In genomic region chr11:70771099-70771885, GRCh38 we compare ENCODE assay signal across 16 cellular contexts.
DNase-seq lines count a peak whose midpoint lies in the region; ATAC-seq, FAIRE-seq and TF ChIP-seq lines count a peak whose summit lies in the region.
"Had no signal": no experiment of that assay in that cellular context is flagged by ENCODE, and none has a peak within 500 bp of the region (broad histone marks: within the 10 kb centered on the region; RNA-seq: fewer than 3 reads in every experiment).

No MANE protein-coding gene starts in this region.

- WGBS in HepG2 (ENCODE audit: low lambda C conversion rate) = 98% methylated on average over 9 of the region's 18 CpGs
- WGBS in right lobe of liver (ENCODE audit: insufficient coverage, low coverage, low lambda C conversion rate, missing lambda C conversion rate) = 96% methylated on average over 9 of the region's 18 CpGs

- H3K79me2 ChIP-seq in HepG2 (ENCODE audit: insufficient read depth, low read length) (no peaks in the 10 kb centered on the region), neural progenitor cell (ENCODE audit: low read depth) (no peaks in the 10 kb centered on the region)

- DNase-seq in HepG2 (ENCODE audit: low spot score) = no peak
- no peak for DNase-seq in right lobe of liver
- peak; percentile 76 for DNase-seq in chondrocyte (ENCODE audit: low spot score)
- DNase-seq in neural progenitor cell (ENCODE audit: low spot score) = peak; percentile 20
- DNase-seq in GDM1 (lab: John Stamatoyannopoulos, UW) = no peak
- DNase-seq in Kasumi-1 (lab: John Stamatoyannopoulos, UW) = no peak
- DNase-seq in lower lobe of right lung = no peak
- DNase-seq: 8988T; AML-193; CD4-positive, CD25-positive, alpha-beta regulatory T cell; DMS53; H9 had no signal

- H2AFZ ChIP-seq in HepG2 (ENCODE audit: low read length) (no peak overlapping the region), neural progenitor cell (replicated peaks) (no peak overlapping the region)

- TF ChIP-seq EP300 in HepG2 (IDR thresholded peaks at IDR 0.05; ENCODE audit: low read depth in 2 of 2, low read length in 2 of 2) (no peak), HepG2 (CRISPR knock-in tag; IDR thresholded peaks at IDR 0.05; ENCODE audit: borderline replicate concordance) (no peak)

- TF ChIP-seq CTCF in HepG2 (CRISPR knock-in tag; IDR thresholded peaks at IDR 0.05) (no peak), right lobe of liver (IDR thresholded peaks at IDR 0.05) (no peak), chondrocyte (IDR thresholded peaks at IDR 0.05) (no peak), neural progenitor cell (IDR thresholded peaks at IDR 0.05) (no peak), lower lobe of right lung (IDR thresholded peaks at IDR 0.05) (no peak)

- POLR2A ChIA-PET in HepG2 (lab: Yijun Ruan, JAX) = no interaction called here

- no peaks in the 10 kb centered on the region for H3F3A ChIP-seq in neural progenitor cell (ENCODE audit: low read depth)

- ATAC-seq in HepG2 (0 out of 3 replicates have a peak, but pooled peaks have one; percentile 12), right lobe of liver (no peak), lower lobe of right lung (no peak), GM21717 (IDR thresholded peaks at IDR 0.05; ENCODE audit: unreplicated experiment) (no peak)
- ATAC-seq: GM12878 had no signal

- peaks cover 13% of the 10 kb centered on the region; the same call in 1 of the 2 replicates for H4K20me1 ChIP-seq in HepG2 (ENCODE audit: insufficient read depth, low read length)
- no peaks in the 10 kb centered on the region for H4K20me1 ChIP-seq in neural progenitor cell (ENCODE audit: low read depth)
- H4K20me1 ChIP-seq: BLaER1 treated with 17β-estradiol and CSF1 and Interleukin-3, amounts not matched to agents 10 nM and 100 nM had no signal

- H3K9me3 ChIP-seq in HepG2 (ENCODE audit: low read length) = no peaks in the 10 kb centered on the region
- no peaks in the 10 kb centered on the region for H3K9me3 ChIP-seq in right lobe of liver
- no peaks in the 10 kb centered on the region for H3K9me3 ChIP-seq in neural progenitor cell (ENCODE audit: low read depth)
- H3K9me3 ChIP-seq in lower lobe of right lung = no peaks in the 10 kb centered on the region

- TF ChIP-seq RAD21 in HepG2 (CRISPR knock-in tag; IDR thresholded peaks at IDR 0.05) = no peak

- H3K36me3 ChIP-seq in HepG2 (replicated peaks in 1 of 2; ENCODE audit: control insufficient read depth in 1 of 2, insufficient read depth in 2 of 2, low read length in 2 of 2) = peaks cover 9 to 33% of the 10 kb centered on the region in 2 experiments; a peak in 4 of 5 replicates
- no peaks in the 10 kb centered on the region for H3K36me3 ChIP-seq in right lobe of liver
- H3K36me3 ChIP-seq in neural progenitor cell = no peaks in the 10 kb centered on the region
- no peaks in the 10 kb centered on the region for H3K36me3 ChIP-seq in lower lobe of right lung
- H3K36me3 ChIP-seq: BLaER1 treated with 17β-estradiol and CSF1 and Interleukin-3, amounts not matched to agents 10 nM and 100 nM had no signal

- peaks cover 20% of the 10 kb centered on the region for H3K4me1 ChIP-seq in HepG2 (ENCODE audit: insufficient read depth, low read length)
- H3K4me1 ChIP-seq in right lobe of liver = no peaks in the 10 kb centered on the region
- H3K4me1 ChIP-seq in neural progenitor cell = peaks cover 5% of the 10 kb centered on the region
- no peaks in the 10 kb centered on the region for H3K4me1 ChIP-seq in lower lobe of right lung
- H3K4me1 ChIP-seq: BLaER1 treated with 17β-estradiol and CSF1 and Interleukin-3, amounts not matched to agents 10 nM and 100 nM had no signal

- H3K9ac ChIP-seq in HepG2 (ENCODE audit: insufficient read depth, low read depth, low read length) = no peak overlapping the region
- no peak overlapping the region for H3K9ac ChIP-seq in neural progenitor cell
- H3K9ac ChIP-seq: BLaER1 treated with 17β-estradiol and CSF1 and Interleukin-3, amounts not matched to agents 10 nM and 100 nM had no signal

- H3K27ac Mint-ChIP-seq in chondrocyte (ENCODE audit: unreplicated experiment) (no peak overlapping the region), neural progenitor cell (no peak overlapping the region)
- H3K27ac Mint-ChIP-seq: CD4-positive, CD25-positive, alpha-beta regulatory T cell; H9 had no signal

- H3K4me1 Mint-ChIP-seq in chondrocyte (ENCODE audit: low read depth) (no peaks in the 10 kb centered on the region), neural progenitor cell (peaks cover 10% of the 10 kb centered on the region)
- H3K4me1 Mint-ChIP-seq: CD4-positive, CD25-positive, alpha-beta regulatory T cell had no signal

- no peak overlapping the region for H3K4me2 ChIP-seq in HepG2 (ENCODE audit: low read depth, low read length)
- no peak overlapping the region for H3K4me2 ChIP-seq in neural progenitor cell
- H3K4me2 ChIP-seq: BLaER1 treated with 17β-estradiol and CSF1 and Interleukin-3, amounts not matched to agents 10 nM and 100 nM had no signal

- no TSS peak for BruUV-seq in HepG2 (replicated peaks; lab: Mats Ljungman, UMichigan)

- no peaks in the 10 kb centered on the region for H3K27me3 ChIP-seq in HepG2 (ENCODE audit: control insufficient read depth in 1 of 2, insufficient read depth in 2 of 2, low read length in 2 of 2)
- H3K27me3 ChIP-seq in right lobe of liver = no peaks in the 10 kb centered on the region
- no peaks in the 10 kb centered on the region for H3K27me3 ChIP-seq in neural progenitor cell
- H3K27me3 ChIP-seq in lower lobe of right lung (ENCODE audit: low read depth) = no peaks in the 10 kb centered on the region
- H3K27me3 ChIP-seq: BLaER1 treated with 17β-estradiol and CSF1 and Interleukin-3, amounts not matched to agents 10 nM and 100 nM had no signal

- H3K9me3 Mint-ChIP-seq in chondrocyte (ENCODE audit: low read depth) (peaks cover 11% of the 10 kb centered on the region), neural progenitor cell (peaks cover 11% of the 10 kb centered on the region)

- H3K4me3 ChIP-seq in HepG2 (replicated peaks in 1 of 3; ENCODE audit: insufficient read depth in 1 of 3, low read depth in 2 of 3, low read length in 3 of 3) (no peak overlapping the region), right lobe of liver (no peak overlapping the region), neural progenitor cell (no peak overlapping the region), lower lobe of right lung (no peak overlapping the region)
- H3K4me3 ChIP-seq: BLaER1 treated with 17β-estradiol and CSF1 and Interleukin-3, amounts not matched to agents 10 nM and 100 nM; GM12878 had no signal

- CTCF ChIA-PET in HepG2 (lab: Yijun Ruan, JAX; ENCODE audit: low intra/inter-chr PET ratio, low total read pairs) = no interaction called here

- H3K36me3 Mint-ChIP-seq in chondrocyte (ENCODE audit: low read depth) (no peaks in the 10 kb centered on the region), neural progenitor cell (no peaks in the 10 kb centered on the region)
- H3K36me3 Mint-ChIP-seq: CD4-positive, CD25-positive, alpha-beta regulatory T cell had no signal

- H3K27me3 Mint-ChIP-seq in chondrocyte (ENCODE audit: low read depth) = peaks cover 14% of the 10 kb centered on the region
- H3K27me3 Mint-ChIP-seq in neural progenitor cell (ENCODE audit: insufficient read depth, low read depth) = peaks cover 3% of the 10 kb centered on the region
- H3K27me3 Mint-ChIP-seq: CD4-positive, CD25-positive, alpha-beta regulatory T cell had no signal

- TF ChIP-seq POLR2A in HepG2 (IDR thresholded peaks at IDR 0.05; ENCODE audit: insufficient read depth in 1 of 2, low read depth in 2 of 2, low read length in 2 of 2) (no peak), right lobe of liver (IDR thresholded peaks at IDR 0.05) (no peak)

- in situ Hi-C loops in HepG2 (cut with HindIII; ENCODE audit: extremely low pct_ligation_motif_present, low pct_unique_long_range_greater_than_20kb) = no loop called here

- FAIRE-seq in HepG2 (lab: Jason Lieb, UNC) = no peak
- FAIRE-seq: GM12878, HTR-8/SVneo had no signal

- intact Hi-C loops in HepG2 (cut with micrococcal nuclease; ENCODE audit: unreplicated experiment) = no loop called here
- intact Hi-C loops in right lobe of liver (cut with DNase I) = no loop called here
- intact Hi-C loops in lower lobe of right lung (cut with DNase I) = no loop called here

- H3K4me3 Mint-ChIP-seq in chondrocyte (ENCODE audit: unreplicated experiment) (no peak overlapping the region), neural progenitor cell (no peak overlapping the region)
- H3K4me3 Mint-ChIP-seq: CD4-positive, CD25-positive, alpha-beta regulatory T cell; H9 had no signal

- no peak overlapping the region for H3K27ac ChIP-seq in HepG2 (ENCODE audit: extremely low read length, insufficient read depth, low read length)
- no peak overlapping the region for H3K27ac ChIP-seq in right lobe of liver
- no peak overlapping the region for H3K27ac ChIP-seq in neural progenitor cell
- H3K27ac ChIP-seq in lower lobe of right lung = no peak overlapping the region
- H3K27ac ChIP-seq: BLaER1 treated with 17β-estradiol and CSF1 and Interleukin-3, amounts not matched to agents 10 nM and 100 nM had no signal

TF ChIP-seq in HepG2, 621 proteins besides CTCF, POLR2A, EP300 and RAD21:
- no peak for TF ChIP-seq ZNF891 (CRISPR knock-in tag; IDR thresholded peaks at IDR 0.05)
TF ChIP-seq in HepG2: peak in this region for 0.

Comparison
In these comparisons a context has a peak if more than half of its experiments do, and no peak if none do; other contexts are left out.
1. DNase-seq: peak in chondrocyte (single experiment) and neural progenitor cell (single experiment); none in HepG2 (single experiment), right lobe of liver (0 of 3), GDM1 (single experiment), Kasumi-1 (0 of 2) and lower lobe of right lung (single experiment).